Comparison of ENCODE assay signal across 9 cellular contexts in genomic region chr9:22452415-22453010, GRCh38. TPM values are rescaled to one million over a fixed set of nuclear protein-coding genes. Genes with fewer than 3 reads are reported as not detected.
DNase-seq lines count a peak whose midpoint lies in the region; ATAC-seq and TF ChIP-seq lines count a peak whose summit lies in the region.
"Had no signal": no experiment of that assay in that cellular context is flagged by ENCODE, and none has a peak within 500 bp of the region (broad histone marks: within the 10 kb centered on the region; RNA-seq: fewer than 3 reads in every experiment).

No MANE protein-coding gene starts in this region.

- CTCF ChIA-PET in PC-9 (lab: Charles Lee) (interaction anchor here (0.5 to 2.5 kb wide), 2 partner anchors 145 to 208 kb away, joined by 4 to 9 read pairs; no protein-coding TSS in a partner anchor), MCF 10A (lab: Yijun Ruan, JAX) (interaction anchor here (0.6 to 5.6 kb wide), 9 partner anchors 12 to 1501 kb away, joined by 3 to 56 read pairs (median 3); no protein-coding TSS in a partner anchor)

- no peak for ATAC-seq in activated CD4-positive, CD25-positive, alpha-beta regulatory T cell treated with anti-CD3 and anti-CD28 coated beads, Interleukin-2, amount 50 U/mL, for 24 hours
- ATAC-seq in HG03175 (IDR thresholded peaks at IDR 0.05; ENCODE audit: unreplicated experiment) = peak; percentile 73
- no peak for ATAC-seq in lung (ENCODE audit: insufficient read depth, low FRiP score)
- ATAC-seq in HG02623 (IDR thresholded peaks at IDR 0.05; ENCODE audit: unreplicated experiment) = no peak

- no peak overlapping the region for H3K27ac Mint-ChIP-seq in MCF 10A (ENCODE audit: low read depth, unreplicated experiment)

- H3K4me1 ChIP-seq in PC-9 (replicated peaks; ENCODE audit: insufficient read depth) (peaks cover 12% of the 10 kb centered on the region; the same call in 1 of the 2 replicates), lung (ENCODE audit: control insufficient read depth in 2 of 2, insufficient read depth in 2 of 2, low read length in 2 of 2) (no peaks in the 10 kb centered on the region)

- H3K27me3 ChIP-seq in PC-9 (ENCODE audit: insufficient read depth, low read depth) = no peaks in the 10 kb centered on the region
- H3K27me3 ChIP-seq in lung (ENCODE audit: control insufficient read depth, insufficient read depth) = no peaks in the 10 kb centered on the region

- no peaks in the 10 kb centered on the region for H3K9me3 ChIP-seq in PC-9 (ENCODE audit: insufficient read depth, low read depth)
- H3K9me3 ChIP-seq in lung (ENCODE audit: control insufficient read depth in 2 of 2, insufficient read depth in 1 of 2, low read length in 1 of 2) = no peaks in the 10 kb centered on the region

- H3K4me3 ChIP-seq in PC-9 (no peak overlapping the region), lung (no peak overlapping the region)

- TF ChIP-seq CTCF in PC-9 (conservative IDR thresholded peaks at IDR 0.05) = peak; percentile 82
- peak; percentile 39 for TF ChIP-seq CTCF in MCF 10A (IDR thresholded peaks at IDR 0.05; ENCODE audit: unreplicated experiment)
- peak; percentile 51 for TF ChIP-seq CTCF in lung (IDR thresholded peaks at IDR 0.05; ENCODE audit: control extremely low read depth, extremely low read depth)

- H3K79me2 ChIP-seq in PC-9 (ENCODE audit: low read depth) = no peaks in the 10 kb centered on the region

- intact Hi-C loops in PC-9 (cut with micrococcal nuclease; ENCODE audit: unreplicated experiment) = loop anchor here (1.0 to 10.0 kb wide), 5 partner anchors 145 to 1218 kb away; no protein-coding TSS in a partner anchor
- intact Hi-C loops in MCF 10A (cut with micrococcal nuclease) = loop anchor here (1.0 to 10.0 kb wide), 4 partner anchors 145 to 1200 kb away; no protein-coding TSS in a partner anchor

- no peaks in the 10 kb centered on the region for H3K9me2 ChIP-seq in PC-9 (ENCODE audit: insufficient read depth)

- DNase-seq in activated CD4-positive, CD25-positive, alpha-beta regulatory T cell treated with anti-CD3 and anti-CD28 coated beads, Interleukin-2, amount 50 U/mL, for 72 hours = peak; percentile 39
- peak in 1 of 2 experiments; percentile 27 for DNase-seq in PC-9
- DNase-seq in MCF 10A (ENCODE audit: unreplicated experiment) = peak; percentile 33
- DNase-seq in lung (ENCODE audit: low spot score) = peak; percentile 43
- DNase-seq in superior temporal gyrus (ENCODE audit: extremely low spot score) = peak; percentile 76

- H3K36me3 ChIP-seq in PC-9 (ENCODE audit: low read depth) (no peaks in the 10 kb centered on the region), lung (ENCODE audit: control insufficient read depth in 2 of 2, insufficient read depth in 2 of 2, low read length in 2 of 2) (no peaks in the 10 kb centered on the region)

- H3K4me1 Mint-ChIP-seq in MCF 10A (ENCODE audit: insufficient read depth, unreplicated experiment) = no peaks in the 10 kb centered on the region
- H3K4me1 Mint-ChIP-seq: central memory CD8-positive, alpha-beta T cell had no signal

- BruUV-seq in PC-9 (replicated peaks; lab: Mats Ljungman, UMichigan) = no TSS peak
- no TSS peak for BruUV-seq in MCF 10A (replicated peaks; lab: Mats Ljungman, UMichigan)

- H3K27ac ChIP-seq in PC-9 (no peak overlapping the region), lung (ENCODE audit: low read depth in 1 of 2, low read length in 1 of 2) (no peak overlapping the region)

- H4K20me1 ChIP-seq in PC-9 (ENCODE audit: insufficient read depth) = no peaks in the 10 kb centered on the region

- H3K4me3 Mint-ChIP-seq in MCF 10A (ENCODE audit: unreplicated experiment) = no peak overlapping the region
- H3K4me3 Mint-ChIP-seq: central memory CD8-positive, alpha-beta T cell had no signal

- H3F3A ChIP-seq in PC-9 (ENCODE audit: insufficient read depth, low read depth) = no peaks in the 10 kb centered on the region

- no peaks in the 10 kb centered on the region for H3K27me3 Mint-ChIP-seq in MCF 10A (ENCODE audit: insufficient read depth, unreplicated experiment)

- H3K4me2 ChIP-seq in PC-9 = no peak overlapping the region

- no peaks in the 10 kb centered on the region for H3K36me3 Mint-ChIP-seq in MCF 10A (ENCODE audit: insufficient read depth, unreplicated experiment)

- H2AFZ ChIP-seq in PC-9 = no peak overlapping the region

- POLR2A ChIA-PET in PC-9 (lab: Charles Lee; ENCODE audit: unreplicated experiment) (no interaction called here), MCF 10A (lab: Yijun Ruan, JAX) (interaction anchor here (0.6 to 1.0 kb wide), 2 partner anchors 211 to 259 kb away, joined by 3 read pairs; no protein-coding TSS in a partner anchor)

- 17 to 18% methylated on average over 4 of the region's 4 CpGs for WGBS in lung, 2 donors

- H3K9me3 Mint-ChIP-seq in MCF 10A (ENCODE audit: unreplicated experiment) = no peaks in the 10 kb centered on the region
- H3K9me3 Mint-ChIP-seq: central memory CD8-positive, alpha-beta T cell had no signal

RNA-seq across cellular contexts. Expression of gene DMRTA1, which starts 5.9 kb away (rescaled TPM):
- 0.70 and 1.1 TPM in 2 replicates for total RNA-seq in PC-9 (2021)
- 0.54 and 0.77 TPM in 2 replicates for total RNA-seq in MCF 10A (2022)
- total RNA-seq in lung = 1 to 10 TPM; 1.7 to 4.2 TPM
- 1 to 10 TPM in 1 of 2 donors, under 1 TPM in 1; 0.69 to 1.0 TPM for polyA plus RNA-seq in lung
